Comparison of ENCODE assay signal across 17 cellular contexts in genomic region chr7:2199956-2200583, GRCh38. TPM values are rescaled to one million over a fixed set of nuclear protein-coding genes. Genes with fewer than 3 reads are reported as not detected.
DNase-seq lines count a peak whose midpoint lies in the region; ATAC-seq, FAIRE-seq and TF ChIP-seq lines count a peak whose summit lies in the region.
"Had no signal": no experiment of that assay in that cellular context is flagged by ENCODE, and none has a peak within 500 bp of the region (broad histone marks: within the 10 kb centered on the region; RNA-seq: fewer than 3 reads in every experiment).

No MANE protein-coding gene starts in this region.

- no peaks in the 10 kb centered on the region for H3K27me3 Mint-ChIP-seq in stimulated activated naive CD8-positive, alpha-beta T cell treated with anti-CD3 and anti-CD28 coated beads, Interleukin-15, amount 100 ng/mL, for 72 hours
- H3K27me3 Mint-ChIP-seq in GM23338 (ENCODE audit: insufficient read depth, low read depth, poor library complexity) = peaks cover 10% of the 10 kb centered on the region

- no peak overlapping the region for H3K9ac ChIP-seq in H1 (replicated peaks in 1 of 4; ENCODE audit: extremely low read depth in 1 of 4, low read depth in 3 of 4, low read length in 3 of 4)

- H3K18ac ChIP-seq in H1 (ENCODE audit: extremely low read depth, low read length) = no peak overlapping the region

- H4K20me1 ChIP-seq in H1 (replicated peaks in 1 of 2; ENCODE audit: control insufficient read depth in 1 of 2, insufficient read depth in 2 of 2, low read length in 2 of 2) (peaks cover 9 to 18% of the 10 kb centered on the region in 2 experiments), GM23338 (replicated peaks; ENCODE audit: insufficient read depth) (peaks cover 6% of the 10 kb centered on the region; the same call in 1 of the 2 replicates)

- H3K4me3 Mint-ChIP-seq in stimulated activated naive CD8-positive, alpha-beta T cell treated with anti-CD3 and anti-CD28 coated beads, Interleukin-15, amount 100 ng/mL, for 72 hours = no peak overlapping the region
- H3K4me3 Mint-ChIP-seq in GM23338 = no peak overlapping the region
- H3K4me3 Mint-ChIP-seq: CD8-positive, alpha-beta T cell had no signal

- H4K5ac ChIP-seq in H1 (ENCODE audit: insufficient read length, low read depth, low read length) = no peak overlapping the region

- peaks cover 4% of the 10 kb centered on the region for H3K79me1 ChIP-seq in H1 (ENCODE audit: low read depth, low read length)

- H3K4ac ChIP-seq in H1 (replicated peaks; ENCODE audit: insufficient read length, low read depth, low read length) = peak overlapping the region; percentile 53

- H3K27ac ChIP-seq in H1 (ENCODE audit: low read depth, low read length) (no peak overlapping the region), aorta (ENCODE audit: low read depth in 1 of 2, low read length in 2 of 2) (no peak overlapping the region), GM23338 (ENCODE audit: low read depth) (no peak overlapping the region)
- H3K27ac ChIP-seq: PC-9 had no signal

- H2BK120ac ChIP-seq in H1 (replicated peaks; ENCODE audit: low read depth, low read length) = no peak overlapping the region

- H3K4me1 Mint-ChIP-seq in stimulated activated naive CD8-positive, alpha-beta T cell treated with anti-CD3 and anti-CD28 coated beads, Interleukin-15, amount 100 ng/mL, for 72 hours = peaks cover 12% of the 10 kb centered on the region
- H3K4me1 Mint-ChIP-seq in GM23338 = no peaks in the 10 kb centered on the region; the same call in 2 of the 3 replicates

- no peak overlapping the region for H3K23ac ChIP-seq in H1 (ENCODE audit: insufficient read length)

- no peaks in the 10 kb centered on the region for H3K9me2 ChIP-seq in GM23338 (ENCODE audit: insufficient read depth)

- CTCF ChIA-PET in H1 (lab: Charles Lee; ENCODE audit: partially characterized antibody) = interaction anchor here (1.1 to 2.6 kb wide), 3 partner anchors 8 to 288 kb away, joined by 3 to 8 read pairs (median 4); no protein-coding TSS in a partner anchor

- peak overlapping the region in 1 of 2 donors; percentile 37 for H3K27ac Mint-ChIP-seq in stimulated activated naive CD8-positive, alpha-beta T cell treated with anti-CD3 and anti-CD28 coated beads, Interleukin-15, amount 100 ng/mL, for 72 hours
- H3K27ac Mint-ChIP-seq in GM23338 = no peak overlapping the region
- H3K27ac Mint-ChIP-seq: CD8-positive, alpha-beta T cell had no signal

- H3K4me1 ChIP-seq in H1 (replicated peaks in 1 of 4; ENCODE audit: control insufficient read depth in 3 of 4, insufficient read depth in 4 of 4, low read length in 3 of 4) (no peaks in the 10 kb centered on the region), aorta (ENCODE audit: control insufficient read depth in 1 of 2, insufficient read depth in 2 of 2, low read length in 2 of 2) (no peaks in the 10 kb centered on the region), GM23338 (ENCODE audit: insufficient read depth) (no peaks in the 10 kb centered on the region)
- H3K4me1 ChIP-seq: HAP-1 had no signal

- no peak overlapping the region for H4K91ac ChIP-seq in H1 (replicated peaks; ENCODE audit: insufficient read length, low read length)

- POLR2A ChIA-PET in H1 (lab: Charles Lee; ENCODE audit: partially characterized antibody) = no interaction called here

- no peak overlapping the region for H3K4me3 ChIP-seq in H1 (ENCODE audit: extremely low read depth in 1 of 4, insufficient read depth in 2 of 4, low read depth in 3 of 4, low read length in 4 of 4)
- H3K4me3 ChIP-seq in aorta (ENCODE audit: low read length in 2 of 2) = no peak overlapping the region
- no peak overlapping the region for H3K4me3 ChIP-seq in GM23338
- H3K4me3 ChIP-seq: HAP-1, MG63, PC-9 had no signal

- TF ChIP-seq RAD21 in H1 (IDR thresholded peaks at IDR 0.05 in 1 of 2, conservative IDR thresholded peaks at IDR 0.05 in 1 of 2; ENCODE audit: low read depth in 2 of 2, low read length in 2 of 2) = no peak

- H3K56ac ChIP-seq in H1 (replicated peaks; ENCODE audit: insufficient read length, low read depth, low read length) = no peak overlapping the region

- H3K79me2 ChIP-seq in H1 (ENCODE audit: control insufficient read depth in 1 of 2, insufficient read depth in 2 of 2, low read length in 2 of 2) (peaks cover 0 to 3% of the 10 kb centered on the region in 2 experiments; a peak in 1 of 4 replicates), GM23338 (replicated peaks; ENCODE audit: insufficient read depth) (peaks cover 13% of the 10 kb centered on the region; the same call in 1 of the 2 replicates)

- H2AK5ac ChIP-seq in H1 (ENCODE audit: low read depth, low read length) = no peak overlapping the region

- H2BK15ac ChIP-seq in H1 (ENCODE audit: low read length) = no peak overlapping the region

- peaks cover 0 to 7% of the 10 kb centered on the region in 2 donors for H3K9me3 Mint-ChIP-seq in stimulated activated naive CD8-positive, alpha-beta T cell treated with anti-CD3 and anti-CD28 coated beads, Interleukin-15, amount 100 ng/mL, for 72 hours
- peaks cover 8% of the 10 kb centered on the region; the same call in 2 of the 3 replicates for H3K9me3 Mint-ChIP-seq in GM23338
- H3K9me3 Mint-ChIP-seq: CD8-positive, alpha-beta T cell had no signal

- H3K4me2 ChIP-seq in H1 (ENCODE audit: insufficient read depth in 1 of 2, low read depth in 2 of 2, low read length in 2 of 2) (no peak overlapping the region), GM23338 (no peak overlapping the region)
- H3K4me2 ChIP-seq: PC-9 had no signal

- intact Hi-C loops in posterior vena cava (cut with DNase I) = loop anchor here (10.0 kb wide), 2 partner anchors 525 to 615 kb away; partner anchors contain the start of gene ELFN1 (in 1 of the 2)
- intact Hi-C loops in aorta (cut with DNase I) = loop anchor here in 1 of 2 donors (10.0 kb wide), 1 partner anchor 535 kb away; no protein-coding TSS in a partner anchor

- H3K36me3 Mint-ChIP-seq in GM23338 (ENCODE audit: low read depth) = peaks cover 47% of the 10 kb centered on the region

- WGBS in H1 (ENCODE audit: extremely low coverage in 1 of 2, insufficient coverage in 1 of 2, insufficient read length in 1 of 2, insufficient replicate concordance in 2 of 2, low coverage in 1 of 2, low lambda C conversion rate in 2 of 2, missing lambda C conversion rate in 1 of 2), 2 experiments = 93% methylated on average over 12 of the region's 25 CpGs; no CpG with 5 or more reads in 1 of the 2 experiments
- 96% methylated on average over 24 to 25 of the region's 25 CpGs for WGBS in aorta, 2 donors

- no peak for FAIRE-seq in H1 (lab: Jason Lieb, UNC)

- no peaks in the 10 kb centered on the region for H3F3A ChIP-seq in GM23338 (replicated peaks; ENCODE audit: low read depth)

- no peak overlapping the region for H2AFZ ChIP-seq in H1 (ENCODE audit: low read length)
- no peak overlapping the region for H2AFZ ChIP-seq in GM23338
- H2AFZ ChIP-seq: PC-9 had no signal

- H3K36me3 ChIP-seq in H1 (ENCODE audit: control insufficient read depth in 2 of 4, insufficient read depth in 4 of 4, low read length in 3 of 4) = peaks cover 0 to 25% (median 16%) of the 10 kb centered on the region in 4 experiments; a peak in 6 of 8 replicates
- H3K36me3 ChIP-seq in aorta (ENCODE audit: control insufficient read depth in 1 of 2, insufficient read depth in 2 of 2, low read length in 1 of 2) = peaks cover 0 to 2% of the 10 kb centered on the region in 2 donors
- H3K36me3 ChIP-seq in GM23338 (ENCODE audit: insufficient read depth) = peaks cover 11% of the 10 kb centered on the region

- TF ChIP-seq CTCF in H1 (IDR thresholded peaks at IDR 0.05; ENCODE audit: control extremely low read depth in 1 of 3, insufficient read depth in 1 of 3, low read depth in 1 of 3, low read length in 3 of 3) = no peak
- TF ChIP-seq CTCF in GM23338 (conservative IDR thresholded peaks at IDR 0.05; ENCODE audit: low read depth in 2 of 2) = no peak

- TF ChIP-seq POLR2A in H1 (IDR thresholded peaks at IDR 0.05; ENCODE audit: control extremely low read depth in 1 of 2, low read depth in 2 of 2, low read length in 2 of 2) = no peak

- H3K9me3 ChIP-seq in H1 (ENCODE audit: insufficient read depth in 2 of 2, low read depth in 1 of 2, low read length in 1 of 2) (peaks cover 8 to 11% of the 10 kb centered on the region in 2 experiments), aorta (ENCODE audit: control insufficient read depth, low read length) (no peaks in the 10 kb centered on the region)

- no peak for DNase-seq in stimulated activated naive CD8-positive, alpha-beta T cell treated with anti-CD3 and anti-CD28 coated beads, Interleukin-15, amount 100 ng/mL, for 72 hours
- no peak for DNase-seq in stimulated activated naive CD8-positive, alpha-beta T cell treated with anti-CD3 and anti-CD28 coated beads, Interleukin-15, Interleukin-2, amounts not matched to agents 100 U/mL and 50 U/mL, for 24 hours
- DNase-seq in H1 (ENCODE audit: low read depth in 1 of 2, low spot score in 2 of 2) (no peak), posterior vena cava (ENCODE audit: low spot score) (peak; percentile 56), aorta (no peak), GM23338 (ENCODE audit: low spot score) (no peak)
- no peak for DNase-seq in activated naive CD4-positive, alpha-beta T cell treated with Interleukin-2 at 50 U/mL for 16 hours
- DNase-seq: DMS79, Karpas-422, MG63, NCI-H1092, NCI-H146, NCI-H2081 treated with DMSO at 0.1 percent for 48 hours, NCI-H510A treated with DMSO at 0.1 percent for 48 hours, PC-9 had no signal

- ATAC-seq in stimulated activated naive CD8-positive, alpha-beta T cell treated with anti-CD3 and anti-CD28 coated beads, Interleukin-15, amount 100 ng/mL, for 72 hours = peak; percentile 19
- no peak for ATAC-seq in stimulated activated naive CD8-positive, alpha-beta T cell treated with anti-CD3 and anti-CD28 coated beads, Interleukin-15, Interleukin-2, amounts not matched to agents 100 U/mL and 50 U/mL, for 24 hours
- ATAC-seq in aorta (ENCODE audit: low FRiP score) (no peak), GM23338 (no peak)
- ATAC-seq: CD8-positive, alpha-beta T cell had no signal

- no peak overlapping the region for H2BK12ac ChIP-seq in H1 (ENCODE audit: low read depth, low read length)

- no peak overlapping the region for H2BK5ac ChIP-seq in H1 (ENCODE audit: low read depth, low read length)

- no peak overlapping the region for H2BK20ac ChIP-seq in H1 (ENCODE audit: low read length)

- no peak overlapping the region for H3K14ac ChIP-seq in H1 (ENCODE audit: insufficient read length)

- no peak overlapping the region; the same call in 1 of the 2 replicates for H4K8ac ChIP-seq in H1 (ENCODE audit: extremely low read depth, insufficient read depth, low read length)

- no peaks in the 10 kb centered on the region for H3K23me2 ChIP-seq in H1 (ENCODE audit: low read depth, low read length)

- no peak for TF ChIP-seq EP300 in H1 (IDR thresholded peaks at IDR 0.05; ENCODE audit: borderline replicate concordance in 1 of 2, low read depth in 2 of 2, low read length in 2 of 2)

- no peaks in the 10 kb centered on the region for H3K27me3 ChIP-seq in H1 (replicated peaks in 1 of 4; ENCODE audit: control insufficient read depth in 3 of 4, extremely low read depth in 1 of 4, insufficient read depth in 3 of 4, low read length in 3 of 4)
- H3K27me3 ChIP-seq in aorta (ENCODE audit: control insufficient read depth in 1 of 2, insufficient read depth in 2 of 2, low read length in 1 of 2) = no peaks in the 10 kb centered on the region
- H3K27me3 ChIP-seq in GM23338 (ENCODE audit: insufficient read depth) = no peaks in the 10 kb centered on the region
- H3K27me3 ChIP-seq: MG63 had no signal

RNA-seq across cellular contexts. Expression of gene MAD1L1, which starts 32.7 kb away (rescaled TPM):
- total RNA-seq in H1 (2021; fragmentation: NEBNext Ultra II Directional; extraction: Animal tissue kit (Norgen Biotek cat#: 25700)) = 38.8 and 40.4 TPM in 2 replicates
- polyA plus RNA-seq in H1 (2011; rRNA removed) (44.6 and 61.5 TPM in 2 replicates), aorta (10 to 100 TPM; 14.8 to 20.1 TPM), GM23338 (2016; fragmentation: Nextera tagmentation; extraction: Ambion mirVana) (40.3 and 42.9 TPM in 2 replicates)
- polyA plus RNA-seq in H1 (2011; cell fraction: cytosol; rRNA removed) = 39.0 TPM
- polyA plus RNA-seq in H1 (2011; cell fraction: nucleus; rRNA removed) = 51.0 TPM
- polyA plus RNA-seq in H1 (2012, experiment 1 of 2) = 21.3 to 37.3 TPM (median 33.3 TPM) in 4 replicates
- polyA plus RNA-seq in H1 (2012, experiment 2 of 2) = 26.7 TPM
- 17.3 TPM for polyA plus RNA-seq in H1 (2013, experiment 1 of 2)
- 16.6 TPM for polyA plus RNA-seq in H1 (2013, experiment 2 of 2)
- polyA minus RNA-seq in H1 (2011; rRNA and poly(A)+ RNA removed) = 21.0 and 24.8 TPM in 2 replicates
- 34.5 TPM for polyA minus RNA-seq in H1 (2011; cell fraction: cytosol; rRNA and poly(A)+ RNA removed)
- polyA minus RNA-seq in H1 (2011; cell fraction: nucleus; rRNA and poly(A)+ RNA removed) = 27.3 TPM
- total RNA-seq in posterior vena cava (10 to 100 TPM; 17.3 to 24.7 TPM), aorta (10 to 100 TPM; 20.3 to 35.8 TPM)
- total RNA-seq in GM23338 (2014; rRNA removed; shearing (Covaris generic)) = 59.3 and 87.1 TPM in 2 replicates

RNA-seq across cellular contexts. Expression of gene MRM2, which starts 41.9 kb away (rescaled TPM):
- 38.6 and 38.7 TPM in 2 replicates for total RNA-seq in H1 (2021; fragmentation: NEBNext Ultra II Directional; extraction: Animal tissue kit (Norgen Biotek cat#: 25700))
- polyA plus RNA-seq in H1 (2011; rRNA removed) = 17.2 and 19.0 TPM in 2 replicates
- polyA plus RNA-seq in H1 (2011; cell fraction: cytosol; rRNA removed) = 26.2 TPM
- polyA plus RNA-seq in H1 (2011; cell fraction: nucleus; rRNA removed) = 20.0 TPM
- polyA plus RNA-seq in H1 (2012, experiment 1 of 2) = 36.9 to 43.2 TPM (median 37.8 TPM) in 4 replicates
- 19.2 TPM for polyA plus RNA-seq in H1 (2012, experiment 2 of 2)
- polyA plus RNA-seq in H1 (2013, experiment 1 of 2) = 28.5 TPM
- 29.2 TPM for polyA plus RNA-seq in H1 (2013, experiment 2 of 2)
- 26.9 and 29.8 TPM in 2 replicates for polyA minus RNA-seq in H1 (2011; rRNA and poly(A)+ RNA removed)
- 13.9 TPM for polyA minus RNA-seq in H1 (2011; cell fraction: cytosol; rRNA and poly(A)+ RNA removed)
- polyA minus RNA-seq in H1 (2011; cell fraction: nucleus; rRNA and poly(A)+ RNA removed) = 13.0 TPM
- total RNA-seq in posterior vena cava = 10 to 100 TPM; 12.3 to 15.6 TPM
- 10 to 100 TPM; 11.5 to 14.9 TPM for total RNA-seq in aorta
- polyA plus RNA-seq in aorta = 10 to 100 TPM; 14.4 to 19.8 TPM
- total RNA-seq in GM23338 (2014; rRNA removed; shearing (Covaris generic)) = 25.3 and 30.0 TPM in 2 replicates
- 37.8 and 41.1 TPM in 2 replicates for polyA plus RNA-seq in GM23338 (2016; fragmentation: Nextera tagmentation; extraction: Ambion mirVana)

RNA-seq across cellular contexts. Expression of gene NUDT1, which starts 42.0 kb away (rescaled TPM):
- total RNA-seq in H1 (2021; fragmentation: NEBNext Ultra II Directional; extraction: Animal tissue kit (Norgen Biotek cat#: 25700)) = 76.1 and 85.2 TPM in 2 replicates
- 89.5 and 101 TPM in 2 replicates for polyA plus RNA-seq in H1 (2011; rRNA removed)
- 97.8 TPM for polyA plus RNA-seq in H1 (2011; cell fraction: cytosol; rRNA removed)
- polyA plus RNA-seq in H1 (2011; cell fraction: nucleus; rRNA removed) = 69.8 TPM
- 103 to 158 TPM (median 150 TPM) in 4 replicates for polyA plus RNA-seq in H1 (2012, experiment 1 of 2)
- polyA plus RNA-seq in H1 (2012, experiment 2 of 2) = 122 TPM
- polyA plus RNA-seq in H1 (2013, experiment 1 of 2) = 52.9 TPM
- polyA plus RNA-seq in H1 (2013, experiment 2 of 2) = 59.3 TPM
- 29.5 and 36.6 TPM in 2 replicates for polyA minus RNA-seq in H1 (2011; rRNA and poly(A)+ RNA removed)
- 29.8 TPM for polyA minus RNA-seq in H1 (2011; cell fraction: cytosol; rRNA and poly(A)+ RNA removed)
- 20.8 TPM for polyA minus RNA-seq in H1 (2011; cell fraction: nucleus; rRNA and poly(A)+ RNA removed)
- 10 to 100 TPM; 12.4 to 18.6 TPM for total RNA-seq in posterior vena cava
- total RNA-seq in aorta = 10 to 100 TPM; 11.1 to 11.9 TPM
- 10 to 100 TPM; 21.0 to 30.8 TPM for polyA plus RNA-seq in aorta
- 54.5 and 66.8 TPM in 2 replicates for total RNA-seq in GM23338 (2014; rRNA removed; shearing (Covaris generic))
- polyA plus RNA-seq in GM23338 (2016; fragmentation: Nextera tagmentation; extraction: Ambion mirVana) = 151 and 163 TPM in 2 replicates
